ENCODE assay signal across 11 cellular contexts in the genomic region with DNA sequence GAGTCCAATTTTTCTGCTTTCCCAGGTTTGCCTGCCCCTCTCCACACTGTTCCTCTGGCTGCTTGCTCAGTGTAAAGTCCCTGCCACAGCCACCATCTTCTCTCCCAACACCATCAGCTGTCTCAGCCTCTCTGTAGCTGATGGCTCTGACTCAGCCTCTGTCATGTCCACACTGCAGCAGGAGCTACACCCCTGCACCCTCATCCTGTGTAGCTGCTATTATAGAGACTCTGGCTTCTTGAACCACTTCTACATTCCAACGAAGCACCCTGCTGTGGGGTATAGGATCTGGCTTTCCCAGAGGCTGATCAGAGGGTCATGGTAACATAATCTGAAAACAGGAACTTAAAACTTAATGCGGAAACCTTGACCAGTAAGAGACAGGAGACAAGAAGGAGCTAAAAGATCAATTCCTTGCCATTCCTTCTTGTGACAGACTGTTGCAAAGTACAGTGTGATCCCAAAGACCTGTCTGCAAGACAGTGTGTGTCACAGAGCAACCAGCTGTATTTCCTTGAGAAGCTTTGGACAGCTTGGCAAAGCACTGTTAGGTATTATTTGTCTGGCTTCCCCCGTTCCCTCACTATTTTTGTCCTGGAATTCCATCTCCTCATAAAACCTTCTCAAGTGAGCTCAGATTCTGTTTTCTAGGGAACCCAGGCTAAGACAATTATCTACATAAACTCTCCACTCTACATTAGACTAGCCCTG. TPM values are rescaled to one million over a fixed set of nuclear protein-coding genes. Genes with fewer than 3 reads are reported as not detected.
DNase-seq lines count a peak whose midpoint lies in the region; ATAC-seq, FAIRE-seq and TF ChIP-seq lines count a peak whose summit lies in the region.
"Had no signal": no experiment of that assay in that cellular context is flagged by ENCODE, and none has a peak within 500 bp of the region (broad histone marks: within the 10 kb centered on the region; RNA-seq: fewer than 3 reads in every experiment).

No MANE protein-coding gene starts in this region.

- H2AFZ ChIP-seq in H9 (ENCODE audit: low read length) = no peak overlapping the region
- H2AFZ ChIP-seq: parathyroid adenoma had no signal

- H3K14ac ChIP-seq in H9 (ENCODE audit: insufficient read depth, low read length) = no peak overlapping the region

- H3K36me3 Mint-ChIP-seq in H9 (ENCODE audit: insufficient read depth in 1 of 3, low read depth in 3 of 3) = no peaks in the 10 kb centered on the region

- no peak for TF ChIP-seq EP300 in stomach (IDR thresholded peaks at IDR 0.05)

- no peak overlapping the region for H4K5ac ChIP-seq in H9 (ENCODE audit: insufficient read length, low read depth, low read length)

- H3K4me3 Mint-ChIP-seq in H9 = no peak overlapping the region

- H3K4me2 ChIP-seq in H9 (ENCODE audit: insufficient read depth, insufficient read length, low read length) = no peak overlapping the region

- peaks cover 6% of the 10 kb centered on the region; the same call in 1 of the 2 replicates for H3K4me1 ChIP-seq in H9 (ENCODE audit: insufficient read depth, low read length)
- peaks cover 0 to 6% (median 0%) of the 10 kb centered on the region in 3 donors for H3K4me1 ChIP-seq in pancreas
- H3K4me1 ChIP-seq in stomach = no peaks in the 10 kb centered on the region

- no peaks in the 10 kb centered on the region for H4K20me1 ChIP-seq in H9 (ENCODE audit: control insufficient read depth, insufficient read depth, insufficient read length)

- no peak overlapping the region for H3T11ph ChIP-seq in H9 (ENCODE audit: low read length)

- H3K27ac Mint-ChIP-seq in H9 = peak overlapping the region in 2 of 3 experiments; percentile 31 to 54; a peak in 3 of 7 replicates

- H3K79me1 ChIP-seq in H9 (ENCODE audit: insufficient read depth, low read depth, low read length, poor library complexity, severe bottlenecking) = no peaks in the 10 kb centered on the region

- FAIRE-seq in pancreas (lab: Jason Lieb, UNC) = no peak

- H3K27me3 ChIP-seq in H9 (ENCODE audit: insufficient read depth, low read length) = no peaks in the 10 kb centered on the region
- H3K27me3 ChIP-seq in pancreas = no peaks in the 10 kb centered on the region
- H3K27me3 ChIP-seq in stomach = no peaks in the 10 kb centered on the region

- no peak overlapping the region for H4K91ac ChIP-seq in H9 (ENCODE audit: insufficient read length, low read depth, low read length)

- H3K9me3 Mint-ChIP-seq in H9 = no peaks in the 10 kb centered on the region

- no peaks in the 10 kb centered on the region for H3K79me2 ChIP-seq in H9 (ENCODE audit: insufficient read depth, low read length)

- H3K4ac ChIP-seq in H9 (ENCODE audit: low read depth, low read length) = no peak overlapping the region

- no peaks in the 10 kb centered on the region for H3K23me2 ChIP-seq in H9 (ENCODE audit: insufficient read length, low read depth, low read length, poor library complexity, severe bottlenecking)

- H3K56ac ChIP-seq in H9 (ENCODE audit: insufficient read length, low read depth, low read length) = no peak overlapping the region

- H2AK5ac ChIP-seq in H9 (ENCODE audit: insufficient read length, low read length) = no peak overlapping the region

- H3K36me3 ChIP-seq in pancreas (no peaks in the 10 kb centered on the region), stomach (no peaks in the 10 kb centered on the region)

- DNase-seq in H9 (peak; percentile 32), OCI-M1 (lab: John Stamatoyannopoulos, UW) (peak; percentile 2), epithelial cell of esophagus (ENCODE audit: low read depth) (peak; percentile 76), pancreas (no peak), NCI-H187 treated with DMSO at 0.1 percent for 48 hours (lab: John Stamatoyannopoulos, UW) (no peak), stomach (no peak), ureter (ENCODE audit: low spot score) (no peak)
- DNase-seq: activated CD4-positive, CD25-positive, alpha-beta regulatory T cell treated with anti-CD3 and anti-CD28 coated beads, Interleukin-2, amount 50 U/mL, for 72 hours had no signal

- no peak for TF ChIP-seq POLR2A in stomach (IDR thresholded peaks at IDR 0.05)

- no peak overlapping the region for H3K9ac ChIP-seq in H9 (ENCODE audit: extremely low read depth, insufficient read length, low read length)
- H3K9ac ChIP-seq: parathyroid adenoma had no signal

- H3K18ac ChIP-seq in H9 (ENCODE audit: insufficient read length, low read depth, low read length) = no peak overlapping the region

- no peak overlapping the region for H3K4me3 ChIP-seq in epithelial cell of esophagus (ENCODE audit: low read length)
- H3K4me3 ChIP-seq in pancreas = no peak overlapping the region
- no peak overlapping the region for H3K4me3 ChIP-seq in stomach

- H4K8ac ChIP-seq in H9 (replicated peaks; ENCODE audit: insufficient read length, low read depth, low read length) = no peak overlapping the region

- H3K9me3 ChIP-seq in H9 (ENCODE audit: control insufficient read depth, low read depth, low read length) (no peaks in the 10 kb centered on the region), pancreas (no peaks in the 10 kb centered on the region), stomach (no peaks in the 10 kb centered on the region)

- H3K23ac ChIP-seq in H9 (ENCODE audit: insufficient read length, low read depth, low read length) = no peak overlapping the region

- H2BK5ac ChIP-seq in H9 (ENCODE audit: insufficient read length, low read length) = no peak overlapping the region

- H3K27me3 Mint-ChIP-seq in H9 (ENCODE audit: low read depth) = no peaks in the 10 kb centered on the region

- no CpG with 5 or more reads among the region's 3 CpGs for WGBS in H9 (ENCODE audit: extremely low coverage, insufficient read length, low lambda C conversion rate)
- WGBS in pancreas, 2 donors = 74 to 82% methylated on average over 3 of the region's 3 CpGs
- WGBS in stomach, 5 donors = 64 to 77% (median 75%) methylated on average over 3 of the region's 3 CpGs

- H3K27ac ChIP-seq in H9 (ENCODE audit: insufficient read length, low read depth, low read length) (no peak overlapping the region), pancreas (no peak overlapping the region), stomach (no peak overlapping the region)
- H3K27ac ChIP-seq: parathyroid adenoma had no signal

- H2BK20ac ChIP-seq in H9 (ENCODE audit: low read depth, low read length, poor library complexity, severe bottlenecking) = no peak overlapping the region

- H2BK15ac ChIP-seq in H9 (ENCODE audit: low read depth, low read length) = no peak overlapping the region

- TF ChIP-seq CTCF in H9 (conservative IDR thresholded peaks at IDR 0.05) = no peak
- no peak for TF ChIP-seq CTCF in epithelial cell of esophagus (IDR thresholded peaks at IDR 0.05; ENCODE audit: insufficient read depth, low read depth, low read length, missing control alignments)
- TF ChIP-seq CTCF in pancreas (IDR thresholded peaks at IDR 0.05) = no peak
- no peak for TF ChIP-seq CTCF in stomach (IDR thresholded peaks at IDR 0.05)

- peaks cover 12 to 14% of the 10 kb centered on the region in 2 experiments for H3K4me1 Mint-ChIP-seq in H9

- H2BK120ac ChIP-seq in H9 (ENCODE audit: low read depth, low read length, poor library complexity, severe bottlenecking) = no peak overlapping the region

- no peak overlapping the region for H2BK12ac ChIP-seq in H9 (ENCODE audit: insufficient read length, low read depth, low read length)

- ATAC-seq in pancreas (peak; percentile 32 to 55 (median 46)), GM19452 (IDR thresholded peaks at IDR 0.05; ENCODE audit: unreplicated experiment) (no peak)
- ATAC-seq: Panc1 had no signal

- intact Hi-C loops in pancreas (cut with DNase I) = no loop called here
- intact Hi-C loops in stomach (cut with DNase I; ENCODE audit: low total_unique reads) = no loop called here

RNA-seq across cellular contexts. Expression of gene NRCAM, which starts 42.3 kb away (rescaled TPM):
- total RNA-seq in H9 (2021) (1.8 and 2.3 TPM in 2 replicates), pancreas (10 to 100 TPM; 28.4 to 53.6 (median 41.5) TPM), stomach (1 to 10 TPM; 1.7 to 9.4 (median 6.8) TPM), ureter (3.6 TPM)
- polyA plus RNA-seq in pancreas (10 to 100 TPM; 14.1 to 31.2 TPM), stomach (1 to 10 TPM; 1.2 to 2.3 (median 1.6) TPM)

Comparison
In these comparisons a context has a peak if more than half of its experiments do, and no peak if none do; other contexts are left out.
1. DNase-seq: peak in H9 (single experiment), OCI-M1 (single experiment) and epithelial cell of esophagus (single experiment); none in pancreas (0 of 6), NCI-H187 treated with DMSO at 0.1 percent for 48 hours (single experiment), stomach (single experiment) and ureter (single experiment).